Comparison of ENCODE assay signal across 1 cellular context in the genomic region with DNA sequence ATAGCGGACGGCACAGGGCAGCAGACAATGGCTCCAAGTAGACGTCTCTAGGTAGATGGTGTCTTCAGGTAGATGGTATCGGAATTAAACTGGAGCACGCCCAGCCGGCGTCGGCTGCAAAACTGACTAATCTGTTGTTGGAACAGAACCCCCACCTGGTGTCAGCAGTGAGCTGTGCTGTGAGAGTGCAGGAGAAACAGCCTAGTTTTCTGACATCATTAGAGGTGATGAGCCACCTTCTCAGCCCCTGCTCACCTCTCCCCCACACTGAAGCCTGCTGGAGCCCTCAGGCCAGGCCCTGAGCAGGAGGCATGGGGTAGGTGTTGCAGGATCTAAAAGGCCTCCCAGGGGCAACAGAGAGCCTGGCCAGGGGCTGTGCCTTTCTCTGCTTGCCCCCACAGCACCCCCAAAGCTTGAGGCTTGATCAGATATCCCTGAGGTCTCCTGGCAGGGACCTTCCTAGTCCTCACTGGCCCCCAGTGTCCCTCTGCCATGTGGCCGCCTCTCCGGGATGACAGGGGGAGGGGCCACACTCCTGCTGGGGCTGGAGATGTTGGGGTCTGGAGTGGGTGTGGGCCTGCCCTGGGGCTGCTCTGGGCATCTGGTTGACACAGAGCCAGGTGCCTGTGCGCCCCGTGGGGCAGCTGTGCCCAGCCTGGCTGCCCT.
TF ChIP-seq lines count a peak whose summit lies in the region.

No MANE protein-coding gene starts in this region.

TF ChIP-seq in endothelial cell of umbilical vein, 7 proteins besides CTCF, POLR2A, EP300 and RAD21:
- TF ChIP-seq GATA2 (IDR thresholded peaks at IDR 0.05; ENCODE audit: insufficient read depth, insufficient read length, low read depth, low read length) (no peak), POLR2AphosphoS5 (IDR thresholded peaks at IDR 0.05; ENCODE audit: insufficient read depth, low read depth, low read length) (no peak), FOS (IDR thresholded peaks at IDR 0.05; ENCODE audit: borderline replicate concordance, insufficient read depth, low read length) (no peak), MYC (IDR thresholded peaks at IDR 0.05; ENCODE audit: low read depth, low read length) (no peak), EZH2 (IDR thresholded peaks at IDR 0.05; ENCODE audit: borderline replicate concordance, low read depth, low read length, severe bottlenecking) (no peak), JUN (IDR thresholded peaks at IDR 0.05; ENCODE audit: borderline replicate concordance, insufficient read depth, insufficient read length, low read depth) (no peak)
- TF ChIP-seq, protein P1, sequence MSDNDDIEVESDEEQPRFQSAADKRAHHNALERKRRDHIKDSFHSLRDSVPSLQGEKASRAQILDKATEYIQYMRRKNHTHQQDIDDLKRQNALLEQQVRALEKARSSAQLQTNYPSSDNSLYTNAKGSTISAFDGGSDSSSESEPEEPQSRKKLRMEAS (IDR thresholded peaks at IDR 0.05; ENCODE audit: insufficient read depth, insufficient read length), result no peak
